10 cellular contexts compared by ENCODE assay signal in genomic region chr5:127562252-127562651, GRCh38. TPM values are rescaled to one million over a fixed set of nuclear protein-coding genes. Genes with fewer than 3 reads are reported as not detected.
DNase-seq lines count a peak whose midpoint lies in the region; ATAC-seq and TF ChIP-seq lines count a peak whose summit lies in the region.
"Had no signal": no experiment of that assay in that cellular context is flagged by ENCODE, and none has a peak within 500 bp of the region (broad histone marks: within the 10 kb centered on the region; RNA-seq: fewer than 3 reads in every experiment).

No MANE protein-coding gene starts in this region.

- no peak for TF ChIP-seq EP300 in esophagus muscularis mucosa (IDR thresholded peaks at IDR 0.05)

- TF ChIP-seq CTCF in esophagus muscularis mucosa (IDR thresholded peaks at IDR 0.05), result peak; percentile 29 to 51 (median 43)
- peak in 4 of 5 experiments; percentile 12 to 50 (median 27) for TF ChIP-seq CTCF in gastrocnemius medialis (IDR thresholded peaks at IDR 0.05 in 4 of 5, conservative IDR thresholded peaks at IDR 0.05 in 1 of 5)
- peak in 1 of 3 experiments; percentile 14 for TF ChIP-seq CTCF in ascending aorta (IDR thresholded peaks at IDR 0.05)
- TF ChIP-seq CTCF in mucosa of descending colon (IDR thresholded peaks at IDR 0.05), result no peak

- peak overlapping the region; percentile 55 to 61 (median 57) for H3K27ac ChIP-seq in esophagus muscularis mucosa (replicated peaks in 1 of 4)
- H3K27ac ChIP-seq in gastrocnemius medialis, result no peak overlapping the region
- no peak overlapping the region for H3K27ac ChIP-seq in ascending aorta
- H3K27ac ChIP-seq: BLaER1 treated with 17β-estradiol and CSF1 and Interleukin-3, amounts not matched to agents 10 nM and 100 nM had no signal

- H3K9me3 ChIP-seq in esophagus muscularis mucosa (no peaks in the 10 kb centered on the region), gastrocnemius medialis (no peaks in the 10 kb centered on the region), ascending aorta (no peaks in the 10 kb centered on the region), mucosa of descending colon (no peaks in the 10 kb centered on the region)
- H3K9me3 ChIP-seq: BLaER1 treated with 17β-estradiol and CSF1 and Interleukin-3, amounts not matched to agents 10 nM and 100 nM had no signal

- H3K27me3 ChIP-seq in esophagus muscularis mucosa, result no peaks in the 10 kb centered on the region
- H3K27me3 ChIP-seq in gastrocnemius medialis, result no peaks in the 10 kb centered on the region
- H3K27me3 ChIP-seq in ascending aorta, result no peaks in the 10 kb centered on the region
- H3K27me3 ChIP-seq: BLaER1 treated with 17β-estradiol and CSF1 and Interleukin-3, amounts not matched to agents 10 nM and 100 nM had no signal

- no peak for TF ChIP-seq POLR2A in esophagus muscularis mucosa (IDR thresholded peaks at IDR 0.05; ENCODE audit: low read depth)
- no peak for TF ChIP-seq POLR2A in gastrocnemius medialis (IDR thresholded peaks at IDR 0.05)

- ATAC-seq in gastrocnemius medialis (peak in 1 of 2 donors; percentile 72), mucosa of descending colon (no peak), HG02798 (IDR thresholded peaks at IDR 0.05; ENCODE audit: poor library complexity, unreplicated experiment) (no peak)

- H3K36me3 ChIP-seq in esophagus muscularis mucosa (no peaks in the 10 kb centered on the region), gastrocnemius medialis (no peaks in the 10 kb centered on the region), ascending aorta (no peaks in the 10 kb centered on the region), mucosa of descending colon (ENCODE audit: low read depth) (no peaks in the 10 kb centered on the region)
- H3K36me3 ChIP-seq: BLaER1 treated with 17β-estradiol and CSF1 and Interleukin-3, amounts not matched to agents 10 nM and 100 nM had no signal

- 31% methylated on average over 3 of the region's 3 CpGs for WGBS in esophagus muscularis mucosa

- H3K4me1 ChIP-seq in esophagus muscularis mucosa (peaks cover 8 to 52% (median 41%) of the 10 kb centered on the region in 4 donors), gastrocnemius medialis (peaks cover 12 to 25% of the 10 kb centered on the region in 2 donors), ascending aorta (no peaks in the 10 kb centered on the region), mucosa of descending colon (ENCODE audit: low read depth) (no peaks in the 10 kb centered on the region)

- intact Hi-C loops in esophagus muscularis mucosa (cut with DNase I) (loop anchor here (5.0 to 10.0 kb wide), 3 partner anchors 313 to 640 kb away; partner anchors contain the start of gene SLC12A2), gastrocnemius medialis (cut with DNase I; ENCODE audit: low total_unique reads) (loop anchor here (5.0 kb wide), 2 partner anchors 135 to 315 kb away; no protein-coding TSS in a partner anchor), ascending aorta (cut with DNase I) (no loop called here), mucosa of descending colon (cut with DNase I, micrococcal nuclease) (loop anchor here in 1 of 2 donors (5.0 kb wide), 1 partner anchor 640 kb away; no protein-coding TSS in a partner anchor)

- in situ Hi-C loops in gastrocnemius medialis (cut with MboI; ENCODE audit: low sequenced_read_pairs in 4 of 4), result loop anchor here (5.0 to 25.0 kb wide), 5 partner anchors 163 to 950 kb away; partner anchors contain the start of gene SLC12A2 (in 2 of the 4)

- no peak overlapping the region for H3K4me3 ChIP-seq in esophagus muscularis mucosa
- no peak overlapping the region for H3K4me3 ChIP-seq in gastrocnemius medialis
- H3K4me3 ChIP-seq in ascending aorta, result no peak overlapping the region
- H3K4me3 ChIP-seq in mucosa of descending colon, result no peak overlapping the region
- H3K4me3 ChIP-seq: BLaER1 treated with 17β-estradiol and CSF1 and Interleukin-3, amounts not matched to agents 10 nM and 100 nM had no signal

- DNase-seq in NCI-H1092 treated with DMSO at 0.1 percent for 48 hours (lab: John Stamatoyannopoulos, UW) (peak; percentile 3), NCI-H1092 (lab: John Stamatoyannopoulos, UW) (no peak), NCI-H524 (lab: John Stamatoyannopoulos, UW) (peak; percentile 38 to 68), esophagus muscularis mucosa (ENCODE audit: extremely low spot score) (no peak), gastrocnemius medialis (peak in 1 of 2 donors; percentile 14), ascending aorta (ENCODE audit: low spot score in 2 of 2) (no peak), mucosa of descending colon (no peak)
- DNase-seq: NCI-H2081 treated with DMSO at 0.1 percent for 48 hours had no signal

RNA-seq across cellular contexts. Expression of gene PRRC1, which starts 44.8 kb away (rescaled TPM):
- total RNA-seq in esophagus muscularis mucosa (10 to 100 TPM; 20.3 to 29.8 (median 24.8) TPM), gastrocnemius medialis (10 to 100 TPM in 2 of 4 donors, 1 to 10 TPM in 2; 9.7 to 17.8 (median 10.3) TPM), ascending aorta (39.5 TPM), mucosa of descending colon (10 to 100 TPM; 45.0 to 72.1 (median 63.0) TPM)

Comparison
In these comparisons a context has a peak if more than half of its experiments do, and no peak if none do; other contexts are left out.
1. DNase-seq: peak in NCI-H1092 treated with DMSO at 0.1 percent for 48 hours (single experiment) and NCI-H524 (2 of 2); none in NCI-H1092 (single experiment), esophagus muscularis mucosa (single experiment), ascending aorta (0 of 2) and mucosa of descending colon (0 of 3).
2. H3K27ac ChIP-seq: peak in esophagus muscularis mucosa (4 of 4); none in gastrocnemius medialis (0 of 4) and ascending aorta (0 of 2).